8 cellular contexts compared by ENCODE assay signal in the genomic region with DNA sequence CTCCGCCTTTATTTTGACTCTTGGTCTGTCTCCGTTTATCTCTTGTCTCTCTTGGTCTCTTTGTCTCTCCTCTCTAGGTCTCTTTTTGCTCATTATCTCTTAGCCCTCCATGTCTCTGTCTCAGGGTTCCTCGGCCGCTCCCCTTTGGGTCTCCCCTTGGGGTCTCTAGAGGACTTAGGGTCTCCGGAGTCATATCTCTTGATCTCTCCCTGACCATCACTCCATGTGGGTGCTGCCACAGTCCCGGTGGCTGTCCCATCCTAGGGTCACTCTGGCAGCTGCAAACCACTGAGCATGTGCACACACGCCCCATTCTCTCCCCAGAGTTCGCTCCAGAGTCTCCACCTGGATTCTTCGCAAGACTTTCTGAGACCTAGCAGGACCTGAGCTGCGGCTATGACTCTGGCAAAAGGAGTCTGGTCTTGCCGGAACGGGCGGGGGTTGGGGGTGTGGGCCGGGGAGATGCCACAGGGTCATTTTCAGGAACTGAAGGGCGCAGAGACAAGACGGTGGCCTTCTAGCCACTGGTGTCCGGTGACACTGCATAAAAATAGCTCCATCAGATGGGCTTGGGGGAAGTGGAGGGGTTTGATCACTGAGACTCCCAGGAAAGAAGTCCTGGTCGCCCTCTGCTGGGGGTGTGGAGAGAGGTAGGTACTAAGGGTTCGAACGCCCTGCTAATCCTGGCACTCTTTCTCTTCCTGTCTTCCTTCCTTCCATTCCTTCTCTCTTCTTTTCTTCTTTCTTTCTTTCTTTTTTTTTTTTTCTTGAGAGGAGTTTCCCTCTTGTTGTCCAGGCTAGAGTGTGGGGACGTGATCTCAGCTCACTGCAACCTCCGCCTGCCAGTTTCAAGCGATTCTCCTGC. TPM values are rescaled to one million over a fixed set of nuclear protein-coding genes. Genes with fewer than 3 reads are reported as not detected.
DNase-seq lines count a peak whose midpoint lies in the region; ATAC-seq and TF ChIP-seq lines count a peak whose summit lies in the region.

No MANE protein-coding gene starts in this region.

- H3K4me3 ChIP-seq in BLaER1 (no peak overlapping the region), HEK293 (ENCODE audit: low read depth, low read length) (no peak overlapping the region), SK-N-SH (ENCODE audit: low read depth in 2 of 2, low read length in 1 of 2) (no peak overlapping the region), right atrium auricular region (no peak overlapping the region)

- no peak overlapping the region for H3K27ac ChIP-seq in BLaER1
- H3K27ac ChIP-seq in HEK293 (ENCODE audit: extremely low read depth, low read depth, low read length): no peak overlapping the region
- H3K27ac ChIP-seq in SK-N-SH (ENCODE audit: low read depth in 2 of 2, low read length in 1 of 2): no peak overlapping the region
- peak overlapping the region; percentile 65 to 70 for H3K27ac ChIP-seq in right atrium auricular region

- TF ChIP-seq CTCF in HEK293 (tag by site-specific recombination; IDR thresholded peaks at IDR 0.05) (peak; percentile 66), SK-N-SH (IDR thresholded peaks at IDR 0.05) (peak; percentile 49), right atrium auricular region (IDR thresholded peaks at IDR 0.05) (peak in 1 of 2 donors; percentile 47)

- TF ChIP-seq RAD21 in SK-N-SH (IDR thresholded peaks at IDR 0.05; ENCODE audit: low read length): no peak; the same call in 1 of the 2 replicates

- POLR2A ChIA-PET in HEK293 (lab: Yijun Ruan, JAX): interaction anchor here (0.6 to 1.4 kb wide), 7 partner anchors 16 to 603 kb away, joined by 3 to 7 read pairs (median 4); a partner anchor contains a TSS
- POLR2A ChIA-PET in SK-N-SH (lab: Yijun Ruan, JAX): no interaction called here

- H4K20me1 ChIP-seq in BLaER1: no peaks in the 10 kb centered on the region
- no peaks in the 10 kb centered on the region for H4K20me1 ChIP-seq in SK-N-SH (ENCODE audit: insufficient read depth)

- CTCF ChIA-PET in HEK293 (lab: Yijun Ruan, JAX): interaction anchor here (0.5 to 3.7 kb wide), 43 partner anchors 8 to 389 kb away, joined by 3 to 88 read pairs (median 6); a partner anchor contains a TSS
- CTCF ChIA-PET in SK-N-SH (lab: Yijun Ruan, JAX): interaction anchor here (0.6 to 2.7 kb wide), 17 partner anchors 8 to 409 kb away, joined by 3 to 13 read pairs (median 4); a partner anchor contains a TSS

- WGBS in SK-N-SH (ENCODE audit: low lambda C conversion rate): 40% methylated on average over 20 of the region's 23 CpGs

- no peaks in the 10 kb centered on the region for H3K79me2 ChIP-seq in SK-N-SH (ENCODE audit: insufficient read depth)

- H3K27me3 ChIP-seq in BLaER1: peaks cover 9% of the 10 kb centered on the region; the same call in 1 of the 2 replicates
- H3K27me3 ChIP-seq in SK-N-SH (ENCODE audit: insufficient read depth): peaks cover 8% of the 10 kb centered on the region; the same call in 1 of the 2 replicates
- H3K27me3 ChIP-seq in right atrium auricular region: peaks cover 4 to 6% of the 10 kb centered on the region in 2 donors

- H3F3A ChIP-seq in SK-N-SH (replicated peaks; ENCODE audit: insufficient read depth): peaks cover 17% of the 10 kb centered on the region

- DNase-seq in SK-N-SH (peak; percentile 50), right atrium auricular region (ENCODE audit: low spot score) (no peak), activated gamma-delta T cell treated with Interleukin-2 at 50 U/mL for 16 hours (no peak), GF-D8 (lab: John Stamatoyannopoulos, UW) (no peak)
- DNase-seq in activated CD4-positive, CD25-positive, alpha-beta regulatory T cell treated with anti-CD3 and anti-CD28 coated beads, Interleukin-2, amount 50 U/mL, for 72 hours: no peak

- H3K9me2 ChIP-seq in SK-N-SH: no peaks in the 10 kb centered on the region

- no peak overlapping the region for H2AFZ ChIP-seq in SK-N-SH (ENCODE audit: low read depth)

- ATAC-seq in HG02571 (IDR thresholded peaks at IDR 0.05; ENCODE audit: unreplicated experiment): no peak

- no peaks in the 10 kb centered on the region; the same call in 1 of the 2 replicates for H3K9me3 ChIP-seq in BLaER1
- no peaks in the 10 kb centered on the region for H3K9me3 ChIP-seq in HEK293 (ENCODE audit: control insufficient read depth, insufficient read depth, low read depth, low read length)
- H3K9me3 ChIP-seq in SK-N-SH: no peaks in the 10 kb centered on the region
- no peaks in the 10 kb centered on the region for H3K9me3 ChIP-seq in right atrium auricular region

- H3K9ac ChIP-seq in BLaER1 (no peak overlapping the region), SK-N-SH (no peak overlapping the region)

- H3K4me2 ChIP-seq in BLaER1 (peak overlapping the region; percentile 17; the same call in 1 of the 2 replicates), SK-N-SH (no peak overlapping the region)

- no peak for TF ChIP-seq EP300 in SK-N-SH (IDR thresholded peaks at IDR 0.05; ENCODE audit: borderline replicate concordance in 1 of 2, low read depth in 1 of 2, low read length in 1 of 2)

- H3K36me3 ChIP-seq in BLaER1: no peaks in the 10 kb centered on the region
- H3K36me3 ChIP-seq in HEK293 (ENCODE audit: control insufficient read depth in 2 of 2, insufficient read depth in 1 of 2, low read length in 2 of 2): no peaks in the 10 kb centered on the region
- H3K36me3 ChIP-seq in SK-N-SH (replicated peaks in 1 of 2; ENCODE audit: control insufficient read depth in 1 of 2, insufficient read depth in 2 of 2, low read length in 1 of 2): no peaks in the 10 kb centered on the region
- H3K36me3 ChIP-seq in right atrium auricular region: no peaks in the 10 kb centered on the region

- peaks cover 6% of the 10 kb centered on the region; the same call in 1 of the 2 replicates for H3K4me1 ChIP-seq in BLaER1
- H3K4me1 ChIP-seq in HEK293 (ENCODE audit: control insufficient read depth, insufficient read depth, low read length): no peaks in the 10 kb centered on the region
- H3K4me1 ChIP-seq in SK-N-SH (ENCODE audit: control insufficient read depth in 1 of 2, insufficient read depth in 2 of 2, low read depth in 1 of 2, low read length in 1 of 2): no peaks in the 10 kb centered on the region; a peak in 1 of 4 replicates
- H3K4me1 ChIP-seq in right atrium auricular region: peaks cover 0 to 5% of the 10 kb centered on the region in 2 donors

TF ChIP-seq in HEK293, 187 proteins besides CTCF, POLR2A, EP300 and RAD21:
- TF ChIP-seq ZNF366 (tag by site-specific recombination; conservative IDR thresholded peaks at IDR 0.05) (peak; percentile 78), ZNF654 (tag by site-specific recombination; IDR thresholded peaks at IDR 0.05; ENCODE audit: low read depth) (peak; percentile 53), ZBTB17 (tag by site-specific recombination; IDR thresholded peaks at IDR 0.05) (peak; percentile 33; the same call in 1 of the 2 replicates), GLIS1 (tag by site-specific recombination; IDR thresholded peaks at IDR 0.05) (peak; percentile 6; the same call in 1 of the 2 replicates), ZNF785 (tag by site-specific recombination; IDR thresholded peaks at IDR 0.05) (0 out of 2 replicates have a peak, but pooled peaks have one; percentile 18), ZNF558 (tag by site-specific recombination; IDR thresholded peaks at IDR 0.05) (no peak), PRDM1 (tag by site-specific recombination; IDR thresholded peaks at IDR 0.05) (0 out of 2 replicates have a peak, but pooled peaks have one; percentile 11), ZNF510 (tag by site-specific recombination; IDR thresholded peaks at IDR 0.05; ENCODE audit: insufficient replicate concordance) (no peak), ZFP69B (tag by site-specific recombination; IDR thresholded peaks at IDR 0.05) (no peak)

TF ChIP-seq in SK-N-SH, 30 proteins besides CTCF, POLR2A, EP300 and RAD21:
- TF ChIP-seq MXI1 (IDR thresholded peaks at IDR 0.05; ENCODE audit: low read depth, low read length) (no peak), SMC3 (IDR thresholded peaks at IDR 0.05; ENCODE audit: low read depth, low read length) (no peak), ELF1 (IDR thresholded peaks at IDR 0.05) (no peak), YY1 (IDR thresholded peaks at IDR 0.05; ENCODE audit: low read depth) (no peak), TEAD4 (IDR thresholded peaks at IDR 0.05; ENCODE audit: borderline replicate concordance, insufficient read depth) (no peak), TCF12 (IDR thresholded peaks at IDR 0.05) (no peak), RCOR1 (IDR thresholded peaks at IDR 0.05; ENCODE audit: low read length) (no peak)
- TF ChIP-seq, protein P1, sequence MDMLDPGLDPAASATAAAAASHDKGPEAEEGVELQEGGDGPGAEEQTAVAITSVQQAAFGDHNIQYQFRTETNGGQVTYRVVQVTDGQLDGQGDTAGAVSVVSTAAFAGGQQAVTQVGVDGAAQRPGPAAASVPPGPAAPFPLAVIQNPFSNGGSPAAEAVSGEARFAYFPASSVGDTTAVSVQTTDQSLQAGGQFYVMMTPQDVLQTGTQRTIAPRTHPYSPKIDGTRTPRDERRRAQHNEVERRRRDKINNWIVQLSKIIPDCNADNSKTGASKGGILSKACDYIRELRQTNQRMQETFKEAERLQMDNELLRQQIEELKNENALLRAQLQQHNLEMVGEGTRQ (IDR thresholded peaks at IDR 0.05; ENCODE audit: borderline replicate concordance, low read depth, low read length): no peak
- TF ChIP-seq, protein P2, sequence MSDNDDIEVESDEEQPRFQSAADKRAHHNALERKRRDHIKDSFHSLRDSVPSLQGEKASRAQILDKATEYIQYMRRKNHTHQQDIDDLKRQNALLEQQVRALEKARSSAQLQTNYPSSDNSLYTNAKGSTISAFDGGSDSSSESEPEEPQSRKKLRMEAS (IDR thresholded peaks at IDR 0.05; ENCODE audit: low read depth): no peak
TF ChIP-seq in SK-N-SH: peak in this region for 0.

RNA-seq across cellular contexts. Expression of a gene that starts 1.2 kb away (rescaled TPM):
- polyA plus RNA-seq in SK-N-SH (2012; rRNA removed): 0.02 TPM in 1 of 2 replicates, not detected in the other
- 0.01 TPM in 1 of 2 replicates, not detected in the other for polyA plus RNA-seq in SK-N-SH (2012; cell fraction: cytosol; rRNA removed)
- 0.02 TPM in 1 of 2 replicates, not detected in the other for polyA plus RNA-seq in SK-N-SH (2012; cell fraction: nucleus; rRNA removed)
- total RNA-seq in right atrium auricular region: 1 to 10 TPM in 1 of 2 donors, under 1 TPM in 1; 0.35 to 3.2 TPM

RNA-seq across cellular contexts. Expression of a gene that starts 9.1 kb away (rescaled TPM):
- 0.66 and 1.6 TPM in 2 replicates for polyA plus RNA-seq in SK-N-SH (2012; rRNA removed)
- polyA plus RNA-seq in SK-N-SH (2012; cell fraction: cytosol; rRNA removed): 0.68 and 0.71 TPM in 2 replicates
- 4.8 and 7.8 TPM in 2 replicates for polyA plus RNA-seq in SK-N-SH (2012; cell fraction: nucleus; rRNA removed)
- not detected for total RNA-seq in right atrium auricular region

RNA-seq across cellular contexts. Expression of a gene that starts 11.5 kb away (rescaled TPM):
- polyA plus RNA-seq in SK-N-SH (2012; rRNA removed): 272 and 359 TPM in 2 replicates
- polyA plus RNA-seq in SK-N-SH (2012; cell fraction: cytosol; rRNA removed): 105 and 136 TPM in 2 replicates
- 1,942 and 4,228 TPM in 2 replicates for polyA plus RNA-seq in SK-N-SH (2012; cell fraction: nucleus; rRNA removed)
- total RNA-seq in right atrium auricular region: 10 to 100 TPM; 62.7 to 89.4 TPM

RNA-seq across cellular contexts. Expression of a gene that starts 16.2 kb away (rescaled TPM):
- 2.0 and 2.1 TPM in 2 replicates for polyA plus RNA-seq in SK-N-SH (2012; rRNA removed)
- 0.53 and 0.93 TPM in 2 replicates for polyA plus RNA-seq in SK-N-SH (2012; cell fraction: cytosol; rRNA removed)
- polyA plus RNA-seq in SK-N-SH (2012; cell fraction: nucleus; rRNA removed): 14.3 and 19.4 TPM in 2 replicates
- total RNA-seq in right atrium auricular region: not detected

RNA-seq across cellular contexts. Expression of a gene that starts 24.8 kb away (rescaled TPM):
- 0.13 TPM in 1 of 2 replicates, not detected in the other for polyA plus RNA-seq in SK-N-SH (2012; rRNA removed)
- not detected in 2 replicates for polyA plus RNA-seq in SK-N-SH (2012; cell fraction: cytosol; rRNA removed)
- 0.23 and 0.29 TPM in 2 replicates for polyA plus RNA-seq in SK-N-SH (2012; cell fraction: nucleus; rRNA removed)
- total RNA-seq in right atrium auricular region: not detected

Comparison
In these comparisons a context has a peak if more than half of its experiments do, and no peak if none do; other contexts are left out.
1. H3K27ac ChIP-seq: peak in right atrium auricular region (2 of 2); none in BLaER1 (single experiment), HEK293 (single experiment) and SK-N-SH (0 of 2).